Comparison of ENCODE assay signal across 13 cellular contexts in genomic region chr10:24891823-24892222, GRCh38.
DNase-seq lines count a peak whose midpoint lies in the region; ATAC-seq and TF ChIP-seq lines count a peak whose summit lies in the region.
"Had no signal": no experiment of that assay in that cellular context is flagged by ENCODE, and none has a peak within 500 bp of the region (broad histone marks: within the 10 kb centered on the region; RNA-seq: fewer than 3 reads in every experiment).

No MANE protein-coding gene starts in this region.

- H3K36me3 ChIP-seq in adipocyte (ENCODE audit: control insufficient read depth, insufficient read depth, low read length, severe bottlenecking): no peaks in the 10 kb centered on the region
- H3K36me3 ChIP-seq: upper lobe of left lung had no signal

- no peak for ATAC-seq in Right ventricle myocardium superior (ENCODE audit: poor library complexity)
- ATAC-seq: GM12878 had no signal

- no peaks in the 10 kb centered on the region for H3K27me3 ChIP-seq in adipocyte (replicated peaks; ENCODE audit: control insufficient read depth, insufficient read depth, low read length)
- H3K27me3 ChIP-seq: upper lobe of left lung had no signal

- TF ChIP-seq CTCF in LNCaP clone FGC (IDR thresholded peaks at IDR 0.05; ENCODE audit: control insufficient read depth, extremely low read depth, insufficient read depth): no peak

- DNase-seq in DMS 273 (lab: John Stamatoyannopoulos, UW; ENCODE audit: unreplicated experiment) (peak; percentile 49), LNCaP clone FGC (ENCODE audit: low read depth) (peak; percentile 3), adipocyte (ENCODE audit: low read depth) (peak; percentile 29), glomerular visceral epithelial cell (ENCODE audit: extremely low spot score) (peak; percentile 77), ureter (ENCODE audit: low spot score) (no peak), SIG-M5 treated with dmso at 0.1 percent for 504 hours (lab: John Stamatoyannopoulos, UW; ENCODE audit: unreplicated experiment) (no peak), NCI-H1930 (lab: John Stamatoyannopoulos, UW) (no peak), Right ventricle myocardium superior (no peak)
- DNase-seq: amygdala, immature natural killer cell, naive B cell, upper lobe of left lung had no signal

- no peaks in the 10 kb centered on the region for H3K9me3 ChIP-seq in adipocyte (ENCODE audit: control insufficient read depth, low read length)
- H3K9me3 ChIP-seq: upper lobe of left lung had no signal

- H3K9ac ChIP-seq in adipocyte (ENCODE audit: low read length): no peak overlapping the region

- H3K4me1 ChIP-seq in adipocyte (ENCODE audit: control insufficient read depth, insufficient read depth, low read length): peaks cover 18% of the 10 kb centered on the region

- H3K4me3 ChIP-seq in LNCaP clone FGC (ENCODE audit: low read depth, low read length): no peak overlapping the region
- H3K4me3 ChIP-seq in adipocyte (ENCODE audit: low read length): no peak overlapping the region
- H3K4me3 ChIP-seq: GM12878, upper lobe of left lung had no signal

- intact Hi-C loops in Right ventricle myocardium superior (cut with DNase I): no loop called here

Comparison
In these comparisons a context has a peak if more than half of its experiments do, and no peak if none do; other contexts are left out.
1. DNase-seq: peak in DMS 273 (single experiment), LNCaP clone FGC (single experiment), adipocyte (single experiment) and glomerular visceral epithelial cell (single experiment); none in ureter (single experiment), SIG-M5 treated with dmso at 0.1 percent for 504 hours (single experiment), NCI-H1930 (0 of 2) and Right ventricle myocardium superior (single experiment).